Comparison of ENCODE assay signal across 8 cellular contexts in the genomic region with DNA sequence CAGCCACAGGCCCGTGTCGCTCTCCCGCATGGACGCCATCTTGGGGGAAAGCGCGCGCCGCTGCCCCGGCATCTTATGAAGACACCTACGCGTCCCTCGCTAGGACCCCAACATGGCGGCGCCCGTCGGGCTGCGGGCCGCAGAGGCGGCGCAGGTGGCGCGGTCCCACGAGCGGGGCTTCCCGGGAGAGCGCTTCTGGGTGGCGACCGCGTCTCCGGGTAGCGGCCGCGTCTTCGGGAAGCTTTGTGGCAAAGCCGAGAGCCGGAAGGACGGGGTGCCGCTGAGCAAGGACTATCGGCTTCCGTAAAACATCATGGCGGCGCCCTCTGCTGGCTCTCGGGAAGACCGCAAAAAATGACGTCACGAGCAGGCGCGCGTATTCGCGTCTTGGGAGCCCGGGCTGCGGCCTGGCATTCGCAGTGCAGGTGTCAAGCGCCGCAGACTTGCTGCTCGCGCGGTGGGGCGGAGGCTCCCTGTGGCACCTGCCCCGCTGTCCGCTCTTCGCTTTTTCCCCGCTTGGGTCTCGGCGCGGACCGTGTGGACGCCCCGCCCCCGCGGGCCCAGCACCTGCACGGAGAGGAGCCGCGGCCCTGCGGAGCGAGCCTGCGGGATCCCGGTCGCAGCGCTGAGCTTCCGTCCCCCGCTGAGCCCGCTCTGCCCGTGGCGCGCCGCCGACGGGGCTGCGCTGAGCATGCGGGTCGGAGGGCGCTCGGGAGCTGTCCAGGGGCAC. TPM values are rescaled to one million over a fixed set of nuclear protein-coding genes. Genes with fewer than 3 reads are reported as not detected.
DNase-seq lines count a peak whose midpoint lies in the region; ATAC-seq, FAIRE-seq and TF ChIP-seq lines count a peak whose summit lies in the region.

A gene (minus strand): TSS at position 54 of the 730 bp plus-strand sequence. CDS start 15 bp downstream, at position 39.

- ATAC-seq in HG02759 (IDR thresholded peaks at IDR 0.05; ENCODE audit: unreplicated experiment) (peak; percentile 87), Right ventricle myocardium superior (ENCODE audit: poor library complexity) (peak; percentile 97), pancreas (peak; percentile 90 to 96 (median 92))

- 0% methylated on average over 92 to 95 of the region's 95 CpGs for WGBS in pancreas, 2 donors
- 0% methylated on average over 15 to 30 of the region's 95 CpGs for WGBS in thyroid gland, 2 donors

- H3K9me3 ChIP-seq in pancreas (no peaks in the 10 kb centered on the region), thyroid gland (no peaks in the 10 kb centered on the region)

- no peaks in the 10 kb centered on the region for H3K27me3 ChIP-seq in pancreas
- no peaks in the 10 kb centered on the region for H3K27me3 ChIP-seq in thyroid gland

- TF ChIP-seq CTCF in GM12875 (IDR thresholded peaks at IDR 0.05; ENCODE audit: borderline replicate concordance, insufficient read depth, low read depth, low read length) (no peak; the same call in 1 of the 2 replicates), pancreas (IDR thresholded peaks at IDR 0.05) (peak in 2 of 4 donors; percentile 31 to 37), thyroid gland (IDR thresholded peaks at IDR 0.05) (peak in 4 of 6 experiments; percentile 31 to 61 (median 50))

- TF ChIP-seq POLR2A in thyroid gland (IDR thresholded peaks at IDR 0.05): peak; percentile 7 to 90

- H3K4me1 ChIP-seq in pancreas: peaks cover 0 to 15% (median 6%) of the 10 kb centered on the region in 3 donors
- H3K4me1 ChIP-seq in thyroid gland: peaks cover 5 to 13% of the 10 kb centered on the region in 2 donors

- FAIRE-seq in pancreas (lab: Jason Lieb, UNC): no peak

- peak within 1 kb of the TSS; percentile 90 to 99 (median 96) for H3K27ac ChIP-seq in pancreas
- H3K27ac ChIP-seq in thyroid gland: peak within 1 kb of the TSS; percentile 97 to 100 (median 99)

- H3K36me3 ChIP-seq in pancreas (no peaks in the 10 kb centered on the region), thyroid gland (no peaks in the 10 kb centered on the region)

- peak; percentile 88 for DNase-seq in NCI-H128 (lab: John Stamatoyannopoulos, UW; ENCODE audit: unreplicated experiment)
- DNase-seq in SW 1271 (lab: John Stamatoyannopoulos, UW): peak; percentile 76 to 89
- peak; percentile 89 for DNase-seq in activated naive CD8-positive, alpha-beta T cell treated with anti-CD3 and anti-CD28 coated beads, Interleukin-2, amount 50 U/mL, for 16 hours (ENCODE audit: low read depth, low spot score)
- DNase-seq in Right ventricle myocardium superior: peak; percentile 97
- DNase-seq in pancreas: peak; percentile 95 to 98 (median 96)
- peak; percentile 97 for DNase-seq in thyroid gland

- intact Hi-C loops in Right ventricle myocardium superior (cut with DNase I): no loop called here
- intact Hi-C loops in pancreas (cut with DNase I): no loop called here
- intact Hi-C loops in thyroid gland (cut with DNase I): no loop called here

- H3K4me3 ChIP-seq in GM12875 (ENCODE audit: low read depth, low read length): peak within 1 kb of the TSS; percentile 89
- peak within 1 kb of the TSS; percentile 79 to 91 (median 88) for H3K4me3 ChIP-seq in pancreas
- H3K4me3 ChIP-seq in thyroid gland (replicated peaks in 1 of 3): peak within 1 kb of the TSS; percentile 84 to 99 (median 99)

RNA-seq across cellular contexts. Expression of the gene that starts here (rescaled TPM):
- total RNA-seq in Right ventricle myocardium superior (10.4 TPM), pancreas (10 to 100 TPM; 13.6 to 21.6 (median 16.7) TPM), thyroid gland (10 to 100 TPM; 23.2 to 39.3 (median 28.7) TPM)
- 10 to 100 TPM; 28.4 to 30.9 TPM for polyA plus RNA-seq in pancreas

Comparison
In these comparisons a context has a peak if more than half of its experiments do, and no peak if none do; other contexts are left out.
1. Peak in every context shown above with its lines: DNase-seq, ATAC-seq, H3K4me3 ChIP-seq and H3K27ac ChIP-seq.